In genomic region chr14:105500036-105500725, GRCh38 we compare ENCODE assay signal across 20 cellular contexts. TPM values are rescaled to one million over a fixed set of nuclear protein-coding genes. Genes with fewer than 3 reads are reported as not detected.
DNase-seq lines count a peak whose midpoint lies in the region; ATAC-seq, FAIRE-seq and TF ChIP-seq lines count a peak whose summit lies in the region.
"Had no signal": no experiment of that assay in that cellular context is flagged by ENCODE, and none has a peak within 500 bp of the region (broad histone marks: within the 10 kb centered on the region; RNA-seq: fewer than 3 reads in every experiment).

No MANE protein-coding gene starts in this region.

- no peak overlapping the region for H3K4me3 Mint-ChIP-seq in memory B cell
- H3K4me3 Mint-ChIP-seq in activated T-helper 1 cell treated with anti-CD3 and anti-CD28 coated beads, Interleukin-12 subunit alpha, Interleukin-12 subunit beta, Interleukin-2, Interleukin-4 antibody, amounts not matched to agents 30 ng/mL and 10 ng/mL and 1 ng/mL, durations not matched to agents 14 hours and 24 hours and 36 hours = no peak overlapping the region
- H3K4me3 Mint-ChIP-seq: activated CD4-positive, alpha-beta T cell treated with anti-CD3 and anti-CD28 coated beads for 36 hours; dendritic cell treated with granulocyte-macrophage colony-stimulating factor and Interleukin-4, amounts not matched to agents 40 ng/mL and 50 ng/mL, for 4 days had no signal

- TF ChIP-seq CTCF in HepG2 (CRISPR knock-in tag; IDR thresholded peaks at IDR 0.05) (no peak), right lobe of liver (IDR thresholded peaks at IDR 0.05) (no peak), upper lobe of right lung (IDR thresholded peaks at IDR 0.05) (no peak)

- peak overlapping the region; percentile 79 for H3K9ac ChIP-seq in HepG2 (ENCODE audit: insufficient read depth, low read depth, low read length)

- no peaks in the 10 kb centered on the region for H3K9me3 Mint-ChIP-seq in memory B cell
- no peaks in the 10 kb centered on the region for H3K9me3 Mint-ChIP-seq in activated T-helper 1 cell treated with anti-CD3 and anti-CD28 coated beads, Interleukin-12 subunit alpha, Interleukin-12 subunit beta, Interleukin-2, Interleukin-4 antibody, amounts not matched to agents 30 ng/mL and 10 ng/mL and 1 ng/mL, durations not matched to agents 14 hours and 24 hours and 36 hours
- H3K9me3 Mint-ChIP-seq: dendritic cell treated with granulocyte-macrophage colony-stimulating factor and Interleukin-4, amounts not matched to agents 40 ng/mL and 50 ng/mL, for 4 days had no signal

- no peaks in the 10 kb centered on the region for H4K20me1 ChIP-seq in HepG2 (ENCODE audit: insufficient read depth, low read length)

- H3K4me1 ChIP-seq in HepG2 (ENCODE audit: insufficient read depth, low read length) (peaks cover 92% of the 10 kb centered on the region), right lobe of liver (peaks cover 0 to 23% (median 12%) of the 10 kb centered on the region in 4 donors), upper lobe of right lung (no peaks in the 10 kb centered on the region)
- H3K4me1 ChIP-seq: thyroid gland had no signal

- H3K27ac ChIP-seq in HepG2 (ENCODE audit: extremely low read length, insufficient read depth, low read length) (peak overlapping the region; percentile 96), right lobe of liver (no peak overlapping the region), caudate nucleus (ENCODE audit: low read depth, low read length) (peak overlapping the region; percentile 98), upper lobe of right lung (no peak overlapping the region)
- H3K27ac ChIP-seq: thyroid gland had no signal

- in situ Hi-C loops in HepG2 (cut with HindIII; ENCODE audit: extremely low pct_ligation_motif_present, low pct_unique_long_range_greater_than_20kb) = no loop called here

- peak overlapping the region; percentile 46 for H3K27ac Mint-ChIP-seq in memory B cell
- H3K27ac Mint-ChIP-seq in activated T-helper 1 cell treated with anti-CD3 and anti-CD28 coated beads, Interleukin-12 subunit alpha, Interleukin-12 subunit beta, Interleukin-2, Interleukin-4 antibody, amounts not matched to agents 30 ng/mL and 10 ng/mL and 1 ng/mL, durations not matched to agents 14 hours and 24 hours and 36 hours = no peak overlapping the region
- H3K27ac Mint-ChIP-seq: activated CD4-positive, alpha-beta T cell treated with anti-CD3 and anti-CD28 coated beads for 36 hours; dendritic cell treated with granulocyte-macrophage colony-stimulating factor and Interleukin-4, amounts not matched to agents 40 ng/mL and 50 ng/mL, for 4 days had no signal

- TF ChIP-seq RAD21 in HepG2 (CRISPR knock-in tag; IDR thresholded peaks at IDR 0.05) = no peak

- BruUV-seq in HepG2 (replicated peaks; lab: Mats Ljungman, UMichigan) = TSS peak; percentile 36

- TF ChIP-seq EP300 in HepG2 (IDR thresholded peaks at IDR 0.05; ENCODE audit: low read depth in 2 of 2, low read length in 2 of 2) (no peak), HepG2 (CRISPR knock-in tag; IDR thresholded peaks at IDR 0.05; ENCODE audit: borderline replicate concordance) (no peak)

- peaks cover 13% of the 10 kb centered on the region for H3K79me2 ChIP-seq in HepG2 (ENCODE audit: insufficient read depth, low read length)

- POLR2A ChIA-PET in HepG2 (lab: Yijun Ruan, JAX) = interaction anchor here (1.1 to 1.8 kb wide), 5 partner anchors 8 to 28 kb away, joined by 3 to 8 read pairs (median 5); partner anchors contain the start of gene TMEM121

- no peaks in the 10 kb centered on the region for H3K36me3 Mint-ChIP-seq in memory B cell
- H3K36me3 Mint-ChIP-seq in activated T-helper 1 cell treated with anti-CD3 and anti-CD28 coated beads, Interleukin-12 subunit alpha, Interleukin-12 subunit beta, Interleukin-2, Interleukin-4 antibody, amounts not matched to agents 30 ng/mL and 10 ng/mL and 1 ng/mL, durations not matched to agents 14 hours and 24 hours and 36 hours (ENCODE audit: low read depth) = no peaks in the 10 kb centered on the region

- H3K27me3 ChIP-seq in HepG2 (ENCODE audit: control insufficient read depth in 1 of 2, insufficient read depth in 2 of 2, low read length in 2 of 2) = peaks cover 0 to 3% of the 10 kb centered on the region in 2 experiments; a peak in 3 of 5 replicates
- no peaks in the 10 kb centered on the region for H3K27me3 ChIP-seq in right lobe of liver
- H3K27me3 ChIP-seq in upper lobe of right lung = no peaks in the 10 kb centered on the region
- H3K27me3 ChIP-seq: thyroid gland had no signal

- CTCF ChIA-PET in HepG2 (lab: Yijun Ruan, JAX; ENCODE audit: low intra/inter-chr PET ratio, low total read pairs) = no interaction called here

- H3K9me3 ChIP-seq in HepG2 (ENCODE audit: low read length) (no peaks in the 10 kb centered on the region), right lobe of liver (no peaks in the 10 kb centered on the region), upper lobe of right lung (no peaks in the 10 kb centered on the region)
- H3K9me3 ChIP-seq: thyroid gland had no signal

- 54% methylated on average over 10 of the region's 21 CpGs for WGBS in HepG2 (ENCODE audit: low lambda C conversion rate)
- WGBS in right lobe of liver (ENCODE audit: insufficient coverage, low coverage, low lambda C conversion rate, missing lambda C conversion rate) = 82% methylated on average over 3 of the region's 21 CpGs

- intact Hi-C loops in HepG2 (cut with micrococcal nuclease; ENCODE audit: unreplicated experiment) (no loop called here), right lobe of liver (cut with DNase I) (no loop called here), upper lobe of right lung (cut with DNase I) (no loop called here)
- intact Hi-C loops in activated T-helper 1 cell treated with anti-CD3 and anti-CD28 coated beads, Interleukin-12 subunit alpha, Interleukin-12 subunit beta, Interleukin-2, Interleukin-4 antibody, amounts not matched to agents 30 ng/mL and 10 ng/mL and 1 ng/mL, durations not matched to agents 14 hours and 24 hours and 36 hours (cut with micrococcal nuclease) = no loop called here

- no peaks in the 10 kb centered on the region for H3K4me1 Mint-ChIP-seq in memory B cell
- H3K4me1 Mint-ChIP-seq in activated T-helper 1 cell treated with anti-CD3 and anti-CD28 coated beads, Interleukin-12 subunit alpha, Interleukin-12 subunit beta, Interleukin-2, Interleukin-4 antibody, amounts not matched to agents 30 ng/mL and 10 ng/mL and 1 ng/mL, durations not matched to agents 14 hours and 24 hours and 36 hours (ENCODE audit: low read depth) = no peaks in the 10 kb centered on the region
- H3K4me1 Mint-ChIP-seq: activated CD4-positive, alpha-beta T cell treated with anti-CD3 and anti-CD28 coated beads for 36 hours had no signal

- H3K4me3 ChIP-seq in HepG2 (replicated peaks in 1 of 3; ENCODE audit: insufficient read depth in 1 of 3, low read depth in 2 of 3, low read length in 3 of 3) (peak overlapping the region in 1 of 3 experiments; percentile 52; a peak in 2 of 6 replicates), right lobe of liver (no peak overlapping the region), upper lobe of right lung (no peak overlapping the region)
- H3K4me3 ChIP-seq: thyroid gland had no signal

- TF ChIP-seq POLR2A in HepG2 (IDR thresholded peaks at IDR 0.05; ENCODE audit: insufficient read depth in 1 of 2, low read depth in 2 of 2, low read length in 2 of 2) = no peak
- no peak for TF ChIP-seq POLR2A in right lobe of liver (IDR thresholded peaks at IDR 0.05)

- H3K4me2 ChIP-seq in HepG2 (ENCODE audit: low read depth, low read length) = peak overlapping the region; percentile 67

- DNase-seq in HepG2 (ENCODE audit: low spot score) (no peak), right lobe of liver (no peak), caudate nucleus (lab: John Stamatoyannopoulos, UW) (no peak), memory B cell (ENCODE audit: low spot score in 2 of 2) (no peak), upper lobe of right lung (peak; percentile 48), NCI-H1436 (lab: John Stamatoyannopoulos, UW) (no peak)
- DNase-seq in activated T-helper 1 cell treated with anti-CD3 and anti-CD28 coated beads, Interleukin-12 subunit alpha, Interleukin-12 subunit beta, Interleukin-2, Interleukin-4 antibody, amounts not matched to agents 30 ng/mL and 10 ng/mL and 1 ng/mL, durations not matched to agents 14 hours and 24 hours and 36 hours (ENCODE audit: low spot score) = no peak
- DNase-seq: activated CD4-positive, alpha-beta T cell treated with anti-CD3 and anti-CD28 coated beads for 36 hours; activated CD8-positive, alpha-beta memory T cell treated with anti-CD3 and anti-CD28 coated beads, Interleukin-2, amount 50 U/mL, for 4 hours; activated naive CD4-positive, alpha-beta T cell; erythroblast; NCI-H2029; NCI-H446; RPMI8226; SW 1271; thyroid gland had no signal

- ATAC-seq in HepG2 = no peak
- no peak for ATAC-seq in right lobe of liver
- ATAC-seq in memory B cell (ENCODE audit: low read depth) = no peak
- no peak for ATAC-seq in upper lobe of right lung
- ATAC-seq in GM18520 (IDR thresholded peaks at IDR 0.05; ENCODE audit: unreplicated experiment) = no peak
- ATAC-seq: activated CD4-positive, alpha-beta T cell treated with anti-CD3 and anti-CD28 coated beads for 36 hours had no signal

- no peak overlapping the region for H2AFZ ChIP-seq in HepG2 (ENCODE audit: low read length)

- FAIRE-seq in HepG2 (lab: Jason Lieb, UNC) = no peak
- FAIRE-seq: GM18507, TTC549 had no signal

- H3K36me3 ChIP-seq in HepG2 (replicated peaks in 1 of 2; ENCODE audit: control insufficient read depth in 1 of 2, insufficient read depth in 2 of 2, low read length in 2 of 2) (no peaks in the 10 kb centered on the region), right lobe of liver (peaks cover 0 to 3% (median 0%) of the 10 kb centered on the region in 4 donors), upper lobe of right lung (no peaks in the 10 kb centered on the region)
- H3K36me3 ChIP-seq: thyroid gland had no signal

- H3K27me3 Mint-ChIP-seq in memory B cell = peaks cover 5% of the 10 kb centered on the region
- H3K27me3 Mint-ChIP-seq in activated T-helper 1 cell treated with anti-CD3 and anti-CD28 coated beads, Interleukin-12 subunit alpha, Interleukin-12 subunit beta, Interleukin-2, Interleukin-4 antibody, amounts not matched to agents 30 ng/mL and 10 ng/mL and 1 ng/mL, durations not matched to agents 14 hours and 24 hours and 36 hours (ENCODE audit: insufficient read depth) = no peaks in the 10 kb centered on the region
- H3K27me3 Mint-ChIP-seq: activated CD4-positive, alpha-beta T cell treated with anti-CD3 and anti-CD28 coated beads for 36 hours had no signal

RNA-seq across cellular contexts. Expression of gene TEDC1, which starts 9.1 kb away (rescaled TPM):
- total RNA-seq in HepG2 (2016; rRNA removed; fragmentation: Illumina TruSeq; extraction: Trizol) = 20.7 and 27.4 TPM in 2 replicates
- 9.2 and 10.3 TPM in 2 replicates for total RNA-seq in HepG2 (2016; cell fraction: cytosol; rRNA removed; fragmentation: Illumina TruSeq; extraction: Trizol; ENCODE audit: low read depth)
- 21.2 and 28.4 TPM in 2 replicates for total RNA-seq in HepG2 (2016; cell fraction: insoluble cytoplasmic fraction; rRNA removed; fragmentation: Illumina TruSeq; extraction: Trizol)
- total RNA-seq in HepG2 (2016; cell fraction: membrane; rRNA removed; fragmentation: Illumina TruSeq; extraction: Trizol) = 12.9 and 13.8 TPM in 2 replicates
- 15.9 and 16.8 TPM in 2 replicates for total RNA-seq in HepG2 (2016; cell fraction: nucleus; rRNA removed; fragmentation: Illumina TruSeq; extraction: Trizol)
- polyA plus RNA-seq in HepG2 (2011; rRNA removed) = 5.7 and 7.3 TPM in 2 replicates
- polyA plus RNA-seq in HepG2 (2011; cell fraction: cytosol; rRNA removed) = 4.1 and 10.9 TPM in 2 replicates
- polyA plus RNA-seq in HepG2 (2011; cell fraction: nucleus; rRNA removed) = 20.8 and 27.4 TPM in 2 replicates
- polyA plus RNA-seq in HepG2 (2012) = 4.5 and 5.0 TPM in 2 replicates
- 5.8 and 6.5 TPM in 2 replicates for polyA plus RNA-seq in HepG2 (2016; cell fraction: cytosol; fragmentation: Illumina TruSeq; extraction: Trizol; ENCODE audit: low read depth)
- polyA plus RNA-seq in HepG2 (2016; cell fraction: insoluble cytoplasmic fraction; fragmentation: Illumina TruSeq; extraction: Trizol; ENCODE audit: low read depth) = 20.9 and 21.6 TPM in 2 replicates
- polyA plus RNA-seq in HepG2 (2016; cell fraction: membrane; fragmentation: Illumina TruSeq; extraction: Trizol; ENCODE audit: low read depth) = 9.6 and 10.0 TPM in 2 replicates
- polyA plus RNA-seq in HepG2 (2016; cell fraction: nucleus; fragmentation: Illumina TruSeq; extraction: Trizol; ENCODE audit: insufficient read depth, low read depth) = 36.1 and 37.5 TPM in 2 replicates
- polyA minus RNA-seq in HepG2 (2011; rRNA and poly(A)+ RNA removed; ENCODE audit: low replicate concordance) = 12.1 and 23.1 TPM in 2 replicates
- 2.8 and 5.5 TPM in 2 replicates for polyA minus RNA-seq in HepG2 (2011; cell fraction: cytosol; rRNA and poly(A)+ RNA removed)
- 7.3 and 9.0 TPM in 2 replicates for polyA minus RNA-seq in HepG2 (2011; cell fraction: nucleus; rRNA and poly(A)+ RNA removed)
- total RNA-seq in right lobe of liver = 1 to 10 TPM; 2.2 to 8.1 (median 3.9) TPM
- 7.9 TPM for total RNA-seq in upper lobe of right lung
- total RNA-seq in activated T-helper 1 cell treated with anti-CD3 and anti-CD28 coated beads, Interleukin-12 subunit alpha, Interleukin-12 subunit beta, Interleukin-2, Interleukin-4 antibody, amounts not matched to agents 30 ng/mL and 10 ng/mL and 1 ng/mL, durations not matched to agents 14 hours and 24 hours and 36 hours = 44.5 and 46.1 TPM in 2 replicates

RNA-seq across cellular contexts. Expression of gene CRIP1, which starts 13.5 kb away (rescaled TPM):
- 53.9 and 59.7 TPM in 2 replicates for total RNA-seq in HepG2 (2016; rRNA removed; fragmentation: Illumina TruSeq; extraction: Trizol)
- 18.2 and 27.4 TPM in 2 replicates for total RNA-seq in HepG2 (2016; cell fraction: cytosol; rRNA removed; fragmentation: Illumina TruSeq; extraction: Trizol; ENCODE audit: low read depth)
- 53.1 and 55.2 TPM in 2 replicates for total RNA-seq in HepG2 (2016; cell fraction: insoluble cytoplasmic fraction; rRNA removed; fragmentation: Illumina TruSeq; extraction: Trizol)
- 23.1 and 27.8 TPM in 2 replicates for total RNA-seq in HepG2 (2016; cell fraction: membrane; rRNA removed; fragmentation: Illumina TruSeq; extraction: Trizol)
- 25.3 and 26.5 TPM in 2 replicates for total RNA-seq in HepG2 (2016; cell fraction: nucleus; rRNA removed; fragmentation: Illumina TruSeq; extraction: Trizol)
- 59.5 and 62.2 TPM in 2 replicates for polyA plus RNA-seq in HepG2 (2011; rRNA removed)
- polyA plus RNA-seq in HepG2 (2011; cell fraction: cytosol; rRNA removed) = 27.8 and 82.6 TPM in 2 replicates
- polyA plus RNA-seq in HepG2 (2011; cell fraction: nucleus; rRNA removed) = 47.3 and 55.5 TPM in 2 replicates
- polyA plus RNA-seq in HepG2 (2012) = 46.4 and 49.2 TPM in 2 replicates
- 85.4 and 115 TPM in 2 replicates for polyA plus RNA-seq in HepG2 (2016; cell fraction: cytosol; fragmentation: Illumina TruSeq; extraction: Trizol; ENCODE audit: low read depth)
- polyA plus RNA-seq in HepG2 (2016; cell fraction: insoluble cytoplasmic fraction; fragmentation: Illumina TruSeq; extraction: Trizol; ENCODE audit: low read depth) = 142 and 159 TPM in 2 replicates
- 67.3 and 82.2 TPM in 2 replicates for polyA plus RNA-seq in HepG2 (2016; cell fraction: membrane; fragmentation: Illumina TruSeq; extraction: Trizol; ENCODE audit: low read depth)
- 136 and 137 TPM in 2 replicates for polyA plus RNA-seq in HepG2 (2016; cell fraction: nucleus; fragmentation: Illumina TruSeq; extraction: Trizol; ENCODE audit: insufficient read depth, low read depth)
- 24.8 and 136 TPM in 2 replicates for polyA minus RNA-seq in HepG2 (2011; rRNA and poly(A)+ RNA removed; ENCODE audit: low replicate concordance)
- polyA minus RNA-seq in HepG2 (2011; cell fraction: cytosol; rRNA and poly(A)+ RNA removed) = 20.6 and 28.4 TPM in 2 replicates
- 4.7 and 11.8 TPM in 2 replicates for polyA minus RNA-seq in HepG2 (2011; cell fraction: nucleus; rRNA and poly(A)+ RNA removed)
- total RNA-seq in right lobe of liver = 1 to 10 TPM in 5 of 6 experiments, under 1 TPM in 1; 0.79 to 5.4 (median 2.7) TPM
- total RNA-seq in upper lobe of right lung = 96.2 TPM
- 97.1 and 103 TPM in 2 replicates for total RNA-seq in activated T-helper 1 cell treated with anti-CD3 and anti-CD28 coated beads, Interleukin-12 subunit alpha, Interleukin-12 subunit beta, Interleukin-2, Interleukin-4 antibody, amounts not matched to agents 30 ng/mL and 10 ng/mL and 1 ng/mL, durations not matched to agents 14 hours and 24 hours and 36 hours

RNA-seq across cellular contexts. Expression of gene CRIP2, which starts 25.6 kb away (rescaled TPM):
- total RNA-seq in HepG2 (2016; rRNA removed; fragmentation: Illumina TruSeq; extraction: Trizol) (32.1 and 37.9 TPM in 2 replicates), right lobe of liver (10 to 100 TPM; 11.2 to 50.0 (median 27.5) TPM), upper lobe of right lung (191 TPM)
- total RNA-seq in HepG2 (2016; cell fraction: cytosol; rRNA removed; fragmentation: Illumina TruSeq; extraction: Trizol; ENCODE audit: low read depth) = 22.2 and 30.3 TPM in 2 replicates
- total RNA-seq in HepG2 (2016; cell fraction: insoluble cytoplasmic fraction; rRNA removed; fragmentation: Illumina TruSeq; extraction: Trizol) = 29.1 and 37.9 TPM in 2 replicates
- total RNA-seq in HepG2 (2016; cell fraction: membrane; rRNA removed; fragmentation: Illumina TruSeq; extraction: Trizol) = 30.8 and 36.2 TPM in 2 replicates
- total RNA-seq in HepG2 (2016; cell fraction: nucleus; rRNA removed; fragmentation: Illumina TruSeq; extraction: Trizol) = 14.7 and 15.4 TPM in 2 replicates
- polyA plus RNA-seq in HepG2 (2011; rRNA removed) = 18.0 and 31.6 TPM in 2 replicates
- 18.1 and 57.4 TPM in 2 replicates for polyA plus RNA-seq in HepG2 (2011; cell fraction: cytosol; rRNA removed)
- 37.9 and 74.0 TPM in 2 replicates for polyA plus RNA-seq in HepG2 (2011; cell fraction: nucleus; rRNA removed)
- polyA plus RNA-seq in HepG2 (2012) = 3.6 and 7.4 TPM in 2 replicates
- 34.0 and 41.4 TPM in 2 replicates for polyA plus RNA-seq in HepG2 (2016; cell fraction: cytosol; fragmentation: Illumina TruSeq; extraction: Trizol; ENCODE audit: low read depth)
- 44.2 and 51.5 TPM in 2 replicates for polyA plus RNA-seq in HepG2 (2016; cell fraction: insoluble cytoplasmic fraction; fragmentation: Illumina TruSeq; extraction: Trizol; ENCODE audit: low read depth)
- 41.2 and 43.7 TPM in 2 replicates for polyA plus RNA-seq in HepG2 (2016; cell fraction: membrane; fragmentation: Illumina TruSeq; extraction: Trizol; ENCODE audit: low read depth)
- polyA plus RNA-seq in HepG2 (2016; cell fraction: nucleus; fragmentation: Illumina TruSeq; extraction: Trizol; ENCODE audit: insufficient read depth, low read depth) = 39.7 and 41.0 TPM in 2 replicates
- 21.4 and 23.6 TPM in 2 replicates for polyA minus RNA-seq in HepG2 (2011; rRNA and poly(A)+ RNA removed; ENCODE audit: low replicate concordance)
- 8.4 and 15.7 TPM in 2 replicates for polyA minus RNA-seq in HepG2 (2011; cell fraction: cytosol; rRNA and poly(A)+ RNA removed)
- polyA minus RNA-seq in HepG2 (2011; cell fraction: nucleus; rRNA and poly(A)+ RNA removed) = 2.2 and 7.5 TPM in 2 replicates
- total RNA-seq in activated T-helper 1 cell treated with anti-CD3 and anti-CD28 coated beads, Interleukin-12 subunit alpha, Interleukin-12 subunit beta, Interleukin-2, Interleukin-4 antibody, amounts not matched to agents 30 ng/mL and 10 ng/mL and 1 ng/mL, durations not matched to agents 14 hours and 24 hours and 36 hours = not detected in 2 replicates

RNA-seq across cellular contexts. Expression of gene TMEM121, which starts 26.2 kb away (rescaled TPM):
- total RNA-seq in HepG2 (2016; rRNA removed; fragmentation: Illumina TruSeq; extraction: Trizol) (10.8 and 19.0 TPM in 2 replicates), right lobe of liver (1 to 10 TPM in 5 of 6 experiments, under 1 TPM in 1; 0.74 to 3.2 (median 2.2) TPM), upper lobe of right lung (1.5 TPM)
- 11.9 and 15.2 TPM in 2 replicates for total RNA-seq in HepG2 (2016; cell fraction: cytosol; rRNA removed; fragmentation: Illumina TruSeq; extraction: Trizol; ENCODE audit: low read depth)
- 12.1 and 17.9 TPM in 2 replicates for total RNA-seq in HepG2 (2016; cell fraction: insoluble cytoplasmic fraction; rRNA removed; fragmentation: Illumina TruSeq; extraction: Trizol)
- total RNA-seq in HepG2 (2016; cell fraction: membrane; rRNA removed; fragmentation: Illumina TruSeq; extraction: Trizol) = 21.1 and 26.4 TPM in 2 replicates
- total RNA-seq in HepG2 (2016; cell fraction: nucleus; rRNA removed; fragmentation: Illumina TruSeq; extraction: Trizol) = 8.8 and 9.1 TPM in 2 replicates
- 6.6 and 10.9 TPM in 2 replicates for polyA plus RNA-seq in HepG2 (2011; rRNA removed)
- polyA plus RNA-seq in HepG2 (2011; cell fraction: cytosol; rRNA removed) = 11.8 and 25.5 TPM in 2 replicates
- polyA plus RNA-seq in HepG2 (2011; cell fraction: nucleus; rRNA removed) = 16.5 and 16.6 TPM in 2 replicates
- 4.0 and 4.3 TPM in 2 replicates for polyA plus RNA-seq in HepG2 (2012)
- polyA plus RNA-seq in HepG2 (2016; cell fraction: cytosol; fragmentation: Illumina TruSeq; extraction: Trizol; ENCODE audit: low read depth) = 8.8 and 9.5 TPM in 2 replicates
- 8.7 and 9.4 TPM in 2 replicates for polyA plus RNA-seq in HepG2 (2016; cell fraction: insoluble cytoplasmic fraction; fragmentation: Illumina TruSeq; extraction: Trizol; ENCODE audit: low read depth)
- polyA plus RNA-seq in HepG2 (2016; cell fraction: membrane; fragmentation: Illumina TruSeq; extraction: Trizol; ENCODE audit: low read depth) = 13.5 TPM in 2 replicates
- 12.3 and 13.5 TPM in 2 replicates for polyA plus RNA-seq in HepG2 (2016; cell fraction: nucleus; fragmentation: Illumina TruSeq; extraction: Trizol; ENCODE audit: insufficient read depth, low read depth)
- polyA minus RNA-seq in HepG2 (2011; rRNA and poly(A)+ RNA removed; ENCODE audit: low replicate concordance) = 0.82 and 39.5 TPM in 2 replicates
- polyA minus RNA-seq in HepG2 (2011; cell fraction: cytosol; rRNA and poly(A)+ RNA removed) = 12.8 and 13.8 TPM in 2 replicates
- 4.1 and 4.5 TPM in 2 replicates for polyA minus RNA-seq in HepG2 (2011; cell fraction: nucleus; rRNA and poly(A)+ RNA removed)
- total RNA-seq in activated T-helper 1 cell treated with anti-CD3 and anti-CD28 coated beads, Interleukin-12 subunit alpha, Interleukin-12 subunit beta, Interleukin-2, Interleukin-4 antibody, amounts not matched to agents 30 ng/mL and 10 ng/mL and 1 ng/mL, durations not matched to agents 14 hours and 24 hours and 36 hours = 9.9 and 11.7 TPM in 2 replicates

Comparison
In these comparisons a context has a peak if more than half of its experiments do, and no peak if none do; other contexts are left out.
1. H3K27ac ChIP-seq: peak in HepG2 (single experiment) and caudate nucleus (single experiment); none in right lobe of liver (0 of 3) and upper lobe of right lung (single experiment).
2. RNA of gene CRIP2, which starts 25.6 kb away (total RNA-seq): 191 TPM in upper lobe of right lung (single experiment), 14.7 to 37.9 TPM in HepG2 and 11.2 to 50.0 TPM in right lobe of liver; not detected in activated T-helper 1 cell treated with anti-CD3 and anti-CD28 coated beads, Interleukin-12 subunit alpha, Interleukin-12 subunit beta, Interleukin-2, Interleukin-4 antibody, amounts not matched to agents 30 ng/mL and 10 ng/mL and 1 ng/mL, durations not matched to agents 14 hours and 24 hours and 36 hours; every median in the first group is over 10 times any median in the second.